ENCODE assay signal across 22 cellular contexts in the genomic region with DNA sequence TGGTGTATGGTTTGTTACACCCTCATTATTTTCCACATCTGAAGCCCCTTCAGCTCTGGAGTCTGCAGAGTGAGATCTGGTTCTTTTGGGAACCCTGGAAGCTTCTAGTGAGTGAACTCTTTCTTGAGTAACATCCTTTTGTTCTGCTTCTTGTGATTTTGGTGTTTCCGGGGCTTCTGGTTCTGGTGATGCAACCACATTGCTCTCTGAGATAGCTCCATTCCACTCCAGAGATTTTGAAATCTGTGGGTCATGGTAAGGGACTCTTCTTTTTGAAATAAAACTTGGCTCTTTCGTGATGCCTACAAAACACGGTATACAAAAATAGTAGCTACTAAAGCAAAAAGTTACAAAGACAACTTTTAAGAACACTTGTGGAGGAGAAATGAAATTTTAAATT.
"Had no signal": no experiment of that assay in that cellular context is flagged by ENCODE, and none has a peak within 500 bp of the region (broad histone marks: within the 10 kb centered on the region; RNA-seq: fewer than 3 reads in every experiment).

No MANE protein-coding gene starts in this region.

- H3K4me3 ChIP-seq: skin epidermis, upper lobe of left lung had no signal

- H3K9me3 Mint-ChIP-seq: activated CD4-positive, alpha-beta memory T cell treated with anti-CD3 and anti-CD28 coated beads for 36 hours; activated naive CD8-positive, alpha-beta T cell treated with anti-CD3 and anti-CD28 coated beads, Interleukin-2, amount 10 ng/mL, durations not matched to agents 7 days and 5 days; activated T-cell treated with anti-CD3 and anti-CD28 coated beads, Interleukin-2, amount 50 U/mL, for 4 hours; memory B cell; natural killer cell treated with Interleukin-12 subunit alpha and Interleukin-12 subunit beta and Interleukin-15 and Interleukin-18, amount 100 ng/mL, for 72 hours had no signal

- H3K27me3 Mint-ChIP-seq: activated CD4-positive, alpha-beta memory T cell treated with anti-CD3 and anti-CD28 coated beads for 36 hours; activated CD4-positive, alpha-beta T cell treated with anti-CD3 and anti-CD28 coated beads for 36 hours; activated CD8-positive, alpha-beta memory T cell treated with anti-CD3 and anti-CD28 coated beads, Interleukin-2, amount 10 ng/mL, durations not matched to agents 7 days and 5 days; activated naive CD8-positive, alpha-beta T cell treated with anti-CD3 and anti-CD28 coated beads, Interleukin-2, amount 10 ng/mL, durations not matched to agents 7 days and 5 days; memory B cell; natural killer cell treated with Interleukin-12 subunit alpha and Interleukin-12 subunit beta and Interleukin-15 and Interleukin-18, amount 100 ng/mL, for 72 hours had no signal

- H3K9me3 ChIP-seq: upper lobe of left lung had no signal

- ATAC-seq: activated CD4-positive, alpha-beta T cell treated with anti-CD3 and anti-CD28 coated beads for 36 hours; activated CD8-positive, alpha-beta memory T cell treated with anti-CD3 and anti-CD28 coated beads, Interleukin-2, amount 10 ng/mL, durations not matched to agents 7 days and 5 days; activated T-cell treated with anti-CD3 and anti-CD28 coated beads, Interleukin-2, amount 50 U/mL, for 4 hours; esophagus mucosa; foreskin keratinocyte; left ventricle myocardium superior; natural killer cell treated with Interleukin-12 subunit alpha and Interleukin-12 subunit beta and Interleukin-15 and Interleukin-18, amount 100 ng/mL, for 72 hours had no signal

- H3K27me3 ChIP-seq: foreskin keratinocyte, upper lobe of left lung had no signal

- H3K4me1 ChIP-seq: foreskin keratinocyte had no signal

- DNase-seq: activated CD4-positive, alpha-beta memory T cell treated with anti-CD3 and anti-CD28 coated beads for 36 hours; activated CD4-positive, alpha-beta T cell treated with anti-CD3 and anti-CD28 coated beads for 36 hours; activated CD8-positive, alpha-beta memory T cell treated with anti-CD3 and anti-CD28 coated beads, Interleukin-2, amount 10 ng/mL, durations not matched to agents 7 days and 5 days; activated effector memory CD4-positive, alpha-beta T cell treated with anti-CD3 and anti-CD28 coated beads, Interleukin-2, amount 50 U/mL, for 16 hours; activated naive CD8-positive, alpha-beta T cell treated with anti-CD3 and anti-CD28 coated beads, Interleukin-2, amount 10 ng/mL, durations not matched to agents 7 days and 5 days; activated T-cell treated with anti-CD3 and anti-CD28 coated beads, Interleukin-2, amount 50 U/mL, for 4 hours; aorta; foreskin keratinocyte; kidney glomerular epithelial cell; left ventricle myocardium superior; nucleus accumbens; posterior cingulate gyrus; retina; stimulated activated CD4-positive, alpha-beta T cell treated with anti-CD3 and anti-CD28 coated beads, Interleukin-15, amount 100 ng/mL, for 24 hours; stimulated activated CD4-positive, alpha-beta T cell treated with anti-CD3 and anti-CD28 coated beads, Interleukin-4, amount 100 ng/mL, for 24 hours; stimulated activated naive CD4-positive, alpha-beta T cell treated with Interleukin-2 at 50 U/mL for 16 hours; T-helper 2 cell; upper lobe of left lung had no signal

- H3K27ac ChIP-seq: foreskin keratinocyte, skin epidermis, upper lobe of left lung had no signal

- H3K4me3 Mint-ChIP-seq: activated CD4-positive, alpha-beta memory T cell treated with anti-CD3 and anti-CD28 coated beads for 36 hours; activated CD4-positive, alpha-beta T cell treated with anti-CD3 and anti-CD28 coated beads for 36 hours; activated CD8-positive, alpha-beta memory T cell treated with anti-CD3 and anti-CD28 coated beads, Interleukin-2, amount 10 ng/mL, durations not matched to agents 7 days and 5 days; activated naive CD8-positive, alpha-beta T cell treated with anti-CD3 and anti-CD28 coated beads, Interleukin-2, amount 10 ng/mL, durations not matched to agents 7 days and 5 days; activated T-cell treated with anti-CD3 and anti-CD28 coated beads, Interleukin-2, amount 50 U/mL, for 4 hours; memory B cell; natural killer cell treated with Interleukin-12 subunit alpha and Interleukin-12 subunit beta and Interleukin-15 and Interleukin-18, amount 100 ng/mL, for 72 hours had no signal

- H3K27ac Mint-ChIP-seq: activated CD4-positive, alpha-beta memory T cell treated with anti-CD3 and anti-CD28 coated beads for 36 hours; activated CD4-positive, alpha-beta T cell treated with anti-CD3 and anti-CD28 coated beads for 36 hours; activated CD8-positive, alpha-beta memory T cell treated with anti-CD3 and anti-CD28 coated beads, Interleukin-2, amount 10 ng/mL, durations not matched to agents 7 days and 5 days; activated naive CD8-positive, alpha-beta T cell treated with anti-CD3 and anti-CD28 coated beads, Interleukin-2, amount 10 ng/mL, durations not matched to agents 7 days and 5 days had no signal
